In genomic region chr2:263022-263738, GRCh38 we compare ENCODE assay signal across 8 cellular contexts. TPM values are rescaled to one million over a fixed set of nuclear protein-coding genes. Genes with fewer than 3 reads are reported as not detected.
DNase-seq lines count a peak whose midpoint lies in the region; ATAC-seq and TF ChIP-seq lines count a peak whose summit lies in the region.

No MANE protein-coding gene starts in this region.

- DNase-seq in heart right ventricle, result no peak
- no peak for DNase-seq in Right ventricle myocardium superior
- no peak for DNase-seq in chondrocyte (ENCODE audit: low spot score)
- DNase-seq in foreskin melanocyte, result no peak
- no peak for DNase-seq in superior temporal gyrus (ENCODE audit: extremely low spot score)

- H3K27ac Mint-ChIP-seq in chondrocyte (ENCODE audit: unreplicated experiment), result peak overlapping the region; percentile 49

- H3K4me3 ChIP-seq in heart right ventricle (peak overlapping the region; percentile 66 to 97 (median 84)), mononuclear cell (ENCODE audit: low read length) (peak overlapping the region; percentile 61), urinary bladder (ENCODE audit: low read depth, low read length) (peak overlapping the region; percentile 85)

- H3K27me3 ChIP-seq in heart right ventricle (no peaks in the 10 kb centered on the region), mononuclear cell (ENCODE audit: insufficient read depth, low read length) (no peaks in the 10 kb centered on the region)

- H3K4me1 ChIP-seq in heart right ventricle (peaks cover 12 to 35% (median 23%) of the 10 kb centered on the region in 9 donors), mononuclear cell (ENCODE audit: insufficient read depth, low read length) (peaks cover 33% of the 10 kb centered on the region), urinary bladder (ENCODE audit: insufficient read depth) (peaks cover 6% of the 10 kb centered on the region)

- H3K36me3 Mint-ChIP-seq in chondrocyte (ENCODE audit: low read depth), result peaks cover 14% of the 10 kb centered on the region

- H3K4me3 Mint-ChIP-seq in chondrocyte (ENCODE audit: unreplicated experiment), result peak overlapping the region; percentile 92

- H3K27me3 Mint-ChIP-seq in chondrocyte (ENCODE audit: low read depth), result no peaks in the 10 kb centered on the region

- ATAC-seq in heart right ventricle (no peak), Right ventricle myocardium superior (ENCODE audit: poor library complexity) (no peak), HG02610 (IDR thresholded peaks at IDR 0.05; ENCODE audit: unreplicated experiment) (no peak)

- H3K36me3 ChIP-seq in heart right ventricle (peaks cover 0 to 4% (median 0%) of the 10 kb centered on the region in 9 donors), urinary bladder (ENCODE audit: insufficient read depth) (no peaks in the 10 kb centered on the region)

- H3K9me3 Mint-ChIP-seq in chondrocyte (ENCODE audit: low read depth), result peaks cover 9% of the 10 kb centered on the region

- H3K27ac ChIP-seq in heart right ventricle, result peak overlapping the region in 2 of 10 donors; percentile 83 to 90
- peak overlapping the region; percentile 90 for H3K27ac ChIP-seq in urinary bladder (ENCODE audit: low read depth)

- TF ChIP-seq CTCF in heart right ventricle (IDR thresholded peaks at IDR 0.05) (no peak), chondrocyte (IDR thresholded peaks at IDR 0.05) (no peak)

- peaks cover 42% of the 10 kb centered on the region for H3K4me1 Mint-ChIP-seq in chondrocyte (ENCODE audit: low read depth)

- H3K9me3 ChIP-seq in heart right ventricle (peaks cover 0 to 11% (median under 1%) of the 10 kb centered on the region in 11 donors), mononuclear cell (ENCODE audit: low read depth, low read length) (no peaks in the 10 kb centered on the region)

- intact Hi-C loops in heart right ventricle (cut with DNase I) (no loop called here), Right ventricle myocardium superior (cut with DNase I) (no loop called here)

- 45 to 52% methylated on average over 42 of the region's 42 CpGs for WGBS in heart right ventricle, 2 donors
- WGBS in urinary bladder, result 30% methylated on average over 42 of the region's 42 CpGs

RNA-seq across cellular contexts. Expression of gene SH3YL1, which starts 0.7 kb away (rescaled TPM):
- 10 to 100 TPM in 4 of 10 donors, 1 to 10 TPM in 6; 8.5 to 12.6 (median 9.3) TPM for total RNA-seq in heart right ventricle
- 10 to 100 TPM in 1 of 2 donors, 1 to 10 TPM in 1; 7.6 to 39.1 TPM for polyA plus RNA-seq in heart right ventricle
- total RNA-seq in Right ventricle myocardium superior, result 7.4 TPM
- 33.7 to 52.9 TPM (median 36.1 TPM) in 3 replicates for total RNA-seq in chondrocyte
- total RNA-seq in mononuclear cell, result 52.5 TPM
- total RNA-seq in urinary bladder, result 155 TPM
- polyA plus RNA-seq in urinary bladder, result 24.5 TPM

RNA-seq across cellular contexts. Expression of gene ACP1, which starts 1.6 kb away (rescaled TPM):
- total RNA-seq in heart right ventricle (10 to 100 TPM; 60.3 to 76.6 (median 65.2) TPM), Right ventricle myocardium superior (68.1 TPM), chondrocyte (79.6 to 89.8 TPM (median 82.7 TPM) in 3 replicates), mononuclear cell (115 TPM), urinary bladder (132 TPM)
- polyA plus RNA-seq in heart right ventricle (10 to 100 TPM; 38.3 to 87.7 TPM), urinary bladder (84.5 TPM)

RNA-seq across cellular contexts. Expression of gene ALKAL2, which starts 24.7 kb away (rescaled TPM):
- total RNA-seq in heart right ventricle, result 1 to 10 TPM in 5 of 10 donors, under 1 TPM in 4, not detected in 1; 0.23 to 7.9 (median 1.3) TPM
- 1 to 10 TPM in 1 of 2 donors, under 1 TPM in 1; 0.73 to 1.3 TPM for polyA plus RNA-seq in heart right ventricle
- not detected for total RNA-seq in Right ventricle myocardium superior
- total RNA-seq in chondrocyte, result 150 to 164 TPM (median 154 TPM) in 3 replicates
- total RNA-seq in mononuclear cell, result not detected
- total RNA-seq in urinary bladder, result 6.7 TPM
- polyA plus RNA-seq in urinary bladder, result 14.5 TPM

Comparison
In these comparisons a context has a peak if more than half of its experiments do, and no peak if none do; other contexts are left out.
1. RNA of gene ALKAL2, which starts 24.7 kb away (total RNA-seq): 150 to 164 TPM in chondrocyte; 6.7 TPM in urinary bladder (single experiment), 0.23 to 7.9 TPM in heart right ventricle, not detected in Right ventricle myocardium superior (single experiment) and not detected in mononuclear cell (single experiment); every median in the first group is over 10 times any median in the second.
2. Peak in every context shown above with its lines, with median percentiles within 50 percentile points of each other: H3K4me3 ChIP-seq.